ENCODE assay signal across 1 cellular context in genomic region chr12:3223601-3224529, GRCh38.
TF ChIP-seq lines count a peak whose summit lies in the region.

No MANE protein-coding gene starts in this region.

TF ChIP-seq in IMR-90, 13 proteins besides CTCF, POLR2A, EP300 and RAD21 (continued from another document):
- no peak for TF ChIP-seq RCOR1 (IDR thresholded peaks at IDR 0.05; ENCODE audit: insufficient replicate concordance, low read length)
- TF ChIP-seq, protein P1, sequence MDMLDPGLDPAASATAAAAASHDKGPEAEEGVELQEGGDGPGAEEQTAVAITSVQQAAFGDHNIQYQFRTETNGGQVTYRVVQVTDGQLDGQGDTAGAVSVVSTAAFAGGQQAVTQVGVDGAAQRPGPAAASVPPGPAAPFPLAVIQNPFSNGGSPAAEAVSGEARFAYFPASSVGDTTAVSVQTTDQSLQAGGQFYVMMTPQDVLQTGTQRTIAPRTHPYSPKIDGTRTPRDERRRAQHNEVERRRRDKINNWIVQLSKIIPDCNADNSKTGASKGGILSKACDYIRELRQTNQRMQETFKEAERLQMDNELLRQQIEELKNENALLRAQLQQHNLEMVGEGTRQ (IDR thresholded peaks at IDR 0.05; ENCODE audit: low read depth, low read length), result no peak
